13 cellular contexts compared by ENCODE assay signal in the genomic region with DNA sequence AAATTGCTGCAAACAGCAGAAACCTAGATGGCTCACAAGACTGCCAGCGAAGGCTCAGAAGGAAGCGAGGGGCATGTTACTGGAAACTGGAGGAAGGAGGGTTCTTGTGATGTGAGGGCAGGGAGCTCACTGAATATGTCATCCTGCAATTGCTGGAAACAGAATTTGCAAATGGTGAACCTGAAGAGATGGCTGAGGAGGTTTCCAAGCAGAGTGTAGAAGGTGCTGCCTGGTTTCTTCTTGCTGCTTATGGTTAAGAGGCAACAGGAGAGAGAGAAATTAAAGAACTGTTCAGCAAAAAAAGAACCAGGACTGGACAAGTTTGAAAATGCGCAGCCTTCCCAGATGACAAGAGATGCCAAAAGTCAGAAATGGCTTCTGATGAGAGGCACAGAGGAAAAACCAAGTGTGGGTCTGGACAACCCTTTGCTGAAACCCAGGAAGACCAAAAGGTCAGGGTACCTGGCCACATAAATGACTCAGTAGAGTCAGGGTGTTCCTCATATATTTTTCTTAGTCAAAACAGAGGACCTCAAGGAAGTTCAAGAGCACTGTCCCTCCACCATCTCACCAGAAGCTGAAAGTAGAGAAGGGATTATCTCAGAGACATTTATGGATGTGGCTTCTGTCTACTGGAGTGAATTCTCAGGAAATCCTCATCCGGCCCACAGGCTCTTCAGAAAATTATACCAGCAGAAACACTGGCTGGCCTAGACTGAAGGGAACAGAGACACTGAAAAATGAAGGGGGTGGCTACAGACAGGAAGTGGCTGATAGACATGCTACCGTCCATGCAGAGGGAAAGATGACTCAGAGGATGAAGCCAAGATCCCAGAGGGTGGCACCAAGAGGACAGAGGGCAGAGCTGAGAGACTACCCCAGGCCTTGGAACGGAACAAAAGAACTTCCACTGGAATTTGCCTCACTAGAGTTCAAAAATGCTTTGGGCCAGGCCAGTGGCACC. TPM values are rescaled to one million over a fixed set of nuclear protein-coding genes. Genes with fewer than 3 reads are reported as not detected.
A peak's percentile ranks its signal among the peaks of the same experiment; 100 is the strongest.
DNase-seq lines count a peak whose midpoint lies in the region; ATAC-seq and TF ChIP-seq lines count a peak whose summit lies in the region.
"Had no signal": no experiment of that assay in that cellular context is flagged by ENCODE, and none has a peak within 500 bp of the region (broad histone marks: within the 10 kb centered on the region; RNA-seq: fewer than 3 reads in every experiment).

No MANE protein-coding gene starts in this region.

- H3K9me3 Mint-ChIP-seq in activated T-helper 1 cell treated with anti-CD3 and anti-CD28 coated beads, Interleukin-12 subunit alpha, Interleukin-12 subunit beta, Interleukin-2, Interleukin-4 antibody, amounts not matched to agents 30 ng/mL and 10 ng/mL and 1 ng/mL, durations not matched to agents 14 hours and 24 hours and 36 hours = no peaks in the 10 kb centered on the region
- H3K9me3 Mint-ChIP-seq: activated B cell treated with CpG ODN at 0.5 μM for 24 hours had no signal

- H3K4me1 ChIP-seq in osteoblast (ENCODE audit: insufficient read depth, low read length) (no peaks in the 10 kb centered on the region), OCI-LY7 (ENCODE audit: insufficient read depth, low read length, poor library complexity, severe bottlenecking) (no peaks in the 10 kb centered on the region)
- H3K4me1 ChIP-seq: psoas muscle had no signal

- H3K36me3 ChIP-seq in osteoblast (ENCODE audit: insufficient read depth, low read length) = no peaks in the 10 kb centered on the region
- no peaks in the 10 kb centered on the region for H3K36me3 ChIP-seq in OCI-LY7 (ENCODE audit: insufficient read depth, low read length)

- H3K27ac ChIP-seq in osteoblast (ENCODE audit: low read depth, low read length) = no peak overlapping the region
- no peak overlapping the region for H3K27ac ChIP-seq in OCI-LY7 (ENCODE audit: low read depth, low read length, poor library complexity, severe bottlenecking)
- H3K27ac ChIP-seq: psoas muscle had no signal

- H2AFZ ChIP-seq in osteoblast (ENCODE audit: low read length) (peak overlapping the region; percentile 14), OCI-LY7 (ENCODE audit: low read length) (no peak overlapping the region)

- peaks cover 7% of the 10 kb centered on the region for H3K27me3 Mint-ChIP-seq in activated T-helper 1 cell treated with anti-CD3 and anti-CD28 coated beads, Interleukin-12 subunit alpha, Interleukin-12 subunit beta, Interleukin-2, Interleukin-4 antibody, amounts not matched to agents 30 ng/mL and 10 ng/mL and 1 ng/mL, durations not matched to agents 14 hours and 24 hours and 36 hours (ENCODE audit: insufficient read depth)

- CTCF ChIA-PET in OCI-LY7 (lab: Charles Lee; ENCODE audit: unreplicated experiment) = interaction anchor here (0.6 kb wide), 1 partner anchor 66 kb away, joined by 4 read pairs; no protein-coding TSS in a partner anchor

- no peak overlapping the region for H3K4me3 Mint-ChIP-seq in activated T-helper 1 cell treated with anti-CD3 and anti-CD28 coated beads, Interleukin-12 subunit alpha, Interleukin-12 subunit beta, Interleukin-2, Interleukin-4 antibody, amounts not matched to agents 30 ng/mL and 10 ng/mL and 1 ng/mL, durations not matched to agents 14 hours and 24 hours and 36 hours
- H3K4me3 Mint-ChIP-seq: activated B cell treated with CpG ODN at 0.5 μM for 24 hours had no signal

- TF ChIP-seq CTCF in osteoblast (IDR thresholded peaks at IDR 0.05; ENCODE audit: extremely low read depth, low read depth, low read length) (no peak), OCI-LY7 (conservative IDR thresholded peaks at IDR 0.05; ENCODE audit: low read length) (no peak)

- no peaks in the 10 kb centered on the region for H3K9me2 ChIP-seq in OCI-LY7 (ENCODE audit: insufficient read depth, low read length)

- H3K4me1 Mint-ChIP-seq in activated T-helper 1 cell treated with anti-CD3 and anti-CD28 coated beads, Interleukin-12 subunit alpha, Interleukin-12 subunit beta, Interleukin-2, Interleukin-4 antibody, amounts not matched to agents 30 ng/mL and 10 ng/mL and 1 ng/mL, durations not matched to agents 14 hours and 24 hours and 36 hours (ENCODE audit: low read depth) = peaks cover 5% of the 10 kb centered on the region
- H3K4me1 Mint-ChIP-seq: activated B cell treated with CpG ODN at 0.5 μM for 24 hours had no signal

- peak overlapping the region; percentile 19 for H3K27ac Mint-ChIP-seq in activated T-helper 1 cell treated with anti-CD3 and anti-CD28 coated beads, Interleukin-12 subunit alpha, Interleukin-12 subunit beta, Interleukin-2, Interleukin-4 antibody, amounts not matched to agents 30 ng/mL and 10 ng/mL and 1 ng/mL, durations not matched to agents 14 hours and 24 hours and 36 hours
- H3K27ac Mint-ChIP-seq: activated B cell treated with CpG ODN at 0.5 μM for 24 hours had no signal

- H4K20me1 ChIP-seq in osteoblast (ENCODE audit: insufficient read depth, low read length) (no peaks in the 10 kb centered on the region), OCI-LY7 (ENCODE audit: insufficient read depth, low read length) (no peaks in the 10 kb centered on the region)

- H3K4me2 ChIP-seq in osteoblast (ENCODE audit: insufficient read depth, low read length) (no peak overlapping the region), OCI-LY7 (ENCODE audit: low read length) (no peak overlapping the region)

- peak; percentile 21 for DNase-seq in GDM1 (lab: John Stamatoyannopoulos, UW)
- DNase-seq in M059J (ENCODE audit: low read depth) = peak; percentile 47
- no peak for DNase-seq in activated T-helper 1 cell treated with anti-CD3 and anti-CD28 coated beads, Interleukin-12 subunit alpha, Interleukin-12 subunit beta, Interleukin-2, Interleukin-4 antibody, amounts not matched to agents 30 ng/mL and 10 ng/mL and 1 ng/mL, durations not matched to agents 14 hours and 24 hours and 36 hours (ENCODE audit: low spot score)
- DNase-seq in osteoblast (ENCODE audit: insufficient read length, low spot score, missing footprints) = no peak
- DNase-seq in HCEC 1CT = no peak
- DNase-seq in OCI-LY7 (ENCODE audit: low spot score) = no peak
- DNase-seq: activated B cell treated with CpG ODN at 0.5 μM for 24 hours; activated T-cell treated with anti-CD3 and anti-CD28 coated beads, Interleukin-2, amount 50 U/mL, for 1 hour; hypothalamus; mesendoderm; psoas muscle had no signal

- no TSS peak for BruUV-seq in OCI-LY7 (replicated peaks; lab: Mats Ljungman, UMichigan)

- H3K4me3 ChIP-seq in osteoblast (ENCODE audit: insufficient read depth, low read length) (no peak overlapping the region), OCI-LY7 (ENCODE audit: low read depth, low read length, poor library complexity, severe bottlenecking) (no peak overlapping the region)
- H3K4me3 ChIP-seq: psoas muscle had no signal

- ATAC-seq in HG03521 (IDR thresholded peaks at IDR 0.05; ENCODE audit: unreplicated experiment) = no peak
- ATAC-seq: psoas muscle had no signal

- no peaks in the 10 kb centered on the region for H3K36me3 Mint-ChIP-seq in activated T-helper 1 cell treated with anti-CD3 and anti-CD28 coated beads, Interleukin-12 subunit alpha, Interleukin-12 subunit beta, Interleukin-2, Interleukin-4 antibody, amounts not matched to agents 30 ng/mL and 10 ng/mL and 1 ng/mL, durations not matched to agents 14 hours and 24 hours and 36 hours (ENCODE audit: low read depth)

- H3K27me3 ChIP-seq in osteoblast (ENCODE audit: insufficient read depth, low read length) = no peaks in the 10 kb centered on the region

- POLR2A ChIA-PET in OCI-LY7 (lab: Charles Lee) = no interaction called here

- no peaks in the 10 kb centered on the region for H3K79me2 ChIP-seq in osteoblast (ENCODE audit: insufficient read depth, low read length)
- no peaks in the 10 kb centered on the region for H3K79me2 ChIP-seq in OCI-LY7 (ENCODE audit: insufficient read depth, low read depth, low read length)

- H3K9me3 ChIP-seq in osteoblast (ENCODE audit: low read depth, low read length) (no peaks in the 10 kb centered on the region), OCI-LY7 (ENCODE audit: low read length) (no peaks in the 10 kb centered on the region)
- H3K9me3 ChIP-seq: psoas muscle had no signal

- intact Hi-C loops in activated T-helper 1 cell treated with anti-CD3 and anti-CD28 coated beads, Interleukin-12 subunit alpha, Interleukin-12 subunit beta, Interleukin-2, Interleukin-4 antibody, amounts not matched to agents 30 ng/mL and 10 ng/mL and 1 ng/mL, durations not matched to agents 14 hours and 24 hours and 36 hours (cut with micrococcal nuclease) = no loop called here
- intact Hi-C loops in OCI-LY7 (cut with micrococcal nuclease; ENCODE audit: unreplicated experiment) = no loop called here

RNA-seq across cellular contexts. Expression of gene PAPOLB, which starts 10.1 kb away (rescaled TPM):
- total RNA-seq in M059J (2014; rRNA removed; shearing (Covaris generic)) = not detected in 2 replicates
- not detected in 2 replicates for total RNA-seq in activated T-helper 1 cell treated with anti-CD3 and anti-CD28 coated beads, Interleukin-12 subunit alpha, Interleukin-12 subunit beta, Interleukin-2, Interleukin-4 antibody, amounts not matched to agents 30 ng/mL and 10 ng/mL and 1 ng/mL, durations not matched to agents 14 hours and 24 hours and 36 hours
- total RNA-seq in osteoblast (under 0.01 and 0.36 TPM in 2 replicates), OCI-LY7 (2022) (0.07 TPM in 1 of 2 replicates, not detected in the other)
- total RNA-seq in OCI-LY7 (2014; rRNA removed; shearing (Covaris generic)) = not detected in 2 replicates
- total RNA-seq: bronchial epithelial cell had no signal

RNA-seq across cellular contexts. Expression of gene RADIL, which starts 31.8 kb away (rescaled TPM):
- not detected in 2 replicates for total RNA-seq in M059J (2014; rRNA removed; shearing (Covaris generic))
- total RNA-seq in activated T-helper 1 cell treated with anti-CD3 and anti-CD28 coated beads, Interleukin-12 subunit alpha, Interleukin-12 subunit beta, Interleukin-2, Interleukin-4 antibody, amounts not matched to agents 30 ng/mL and 10 ng/mL and 1 ng/mL, durations not matched to agents 14 hours and 24 hours and 36 hours = 0.24 and 0.26 TPM in 2 replicates
- 0.29 and 1.1 TPM in 2 replicates for total RNA-seq in osteoblast
- not detected in 2 replicates for total RNA-seq in OCI-LY7 (2014; rRNA removed; shearing (Covaris generic))
- 0.24 and 0.34 TPM in 2 replicates for total RNA-seq in OCI-LY7 (2022)
- total RNA-seq: activated B cell treated with CpG ODN at 0.5 μM for 24 hours had no signal

Comparison
In these comparisons a context has a peak if more than half of its experiments do, and no peak if none do; other contexts are left out.
1. DNase-seq: peak in GDM1 (single experiment) and M059J (single experiment); none in activated T-helper 1 cell treated with anti-CD3 and anti-CD28 coated beads, Interleukin-12 subunit alpha, Interleukin-12 subunit beta, Interleukin-2, Interleukin-4 antibody, amounts not matched to agents 30 ng/mL and 10 ng/mL and 1 ng/mL, durations not matched to agents 14 hours and 24 hours and 36 hours (single experiment), osteoblast (single experiment), HCEC 1CT (single experiment) and OCI-LY7 (single experiment).